In the genomic region with DNA sequence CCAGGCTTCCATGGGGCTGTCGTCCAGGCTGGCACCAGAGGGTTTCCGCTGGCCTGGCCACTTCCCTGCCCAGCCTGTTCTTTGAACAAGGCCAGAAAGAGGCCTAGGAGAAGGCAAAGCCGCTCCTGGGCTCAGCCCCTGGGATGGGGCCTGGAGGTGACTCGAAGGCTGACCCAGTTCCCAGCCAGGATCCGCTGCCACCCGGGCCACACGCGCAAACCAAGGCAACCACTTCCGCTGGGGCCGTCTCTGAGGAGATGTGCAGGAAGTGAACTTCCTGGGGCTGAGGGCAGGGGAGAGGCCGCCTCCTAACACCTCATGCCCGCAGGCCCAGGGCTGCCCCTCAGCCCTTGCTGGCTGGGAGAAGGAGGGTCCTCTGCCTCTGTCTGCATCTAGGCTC, we compare ENCODE assay signal across 1 cellular context.
TF ChIP-seq lines count a peak whose summit lies in the region.

No MANE protein-coding gene starts in this region.

TF ChIP-seq in HepG2, 621 proteins besides CTCF, POLR2A, EP300 and RAD21:
- TF ChIP-seq GABPB1 (CRISPR knock-in tag; IDR thresholded peaks at IDR 0.05): peak; percentile 60
- TF ChIP-seq HNRNPL (IDR thresholded peaks at IDR 0.05; ENCODE audit: low read depth, low read length): peak; percentile 53; the same call in 1 of the 2 replicates
- no peak for TF ChIP-seq ZNF567 (CRISPR knock-in tag; IDR thresholded peaks at IDR 0.05; ENCODE audit: borderline replicate concordance)
- peak; percentile 24; the same call in 1 of the 2 replicates for TF ChIP-seq ZFY (CRISPR knock-in tag; IDR thresholded peaks at IDR 0.05)
- TF ChIP-seq ZNF687 (CRISPR knock-in tag; IDR thresholded peaks at IDR 0.05): peak; percentile 63
- no peak for TF ChIP-seq GABPA (IDR thresholded peaks at IDR 0.05; ENCODE audit: low read depth, low read length)
- TF ChIP-seq GABPA (CRISPR knock-in tag; IDR thresholded peaks at IDR 0.05; ENCODE audit: low read depth): peak; percentile 54; the same call in 1 of the 2 replicates
- TF ChIP-seq, protein P1, sequence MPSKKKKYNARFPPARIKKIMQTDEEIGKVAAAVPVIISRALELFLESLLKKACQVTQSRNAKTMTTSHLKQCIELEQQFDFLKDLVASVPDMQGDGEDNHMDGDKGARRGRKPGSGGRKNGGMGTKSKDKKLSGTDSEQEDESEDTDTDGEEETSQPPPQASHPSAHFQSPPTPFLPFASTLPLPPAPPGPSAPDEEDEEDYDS (CRISPR knock-in tag; IDR thresholded peaks at IDR 0.05): no peak
- TF ChIP-seq MXD4 (CRISPR knock-in tag; IDR thresholded peaks at IDR 0.05): no peak
